In genomic region chr2:37631292-37631691, GRCh38 we compare ENCODE assay signal across 16 cellular contexts. TPM values are rescaled to one million over a fixed set of nuclear protein-coding genes. Genes with fewer than 3 reads are reported as not detected.
DNase-seq lines count a peak whose midpoint lies in the region; ATAC-seq and TF ChIP-seq lines count a peak whose summit lies in the region.
"Had no signal": no experiment of that assay in that cellular context is flagged by ENCODE, and none has a peak within 500 bp of the region (broad histone marks: within the 10 kb centered on the region; RNA-seq: fewer than 3 reads in every experiment).

No MANE protein-coding gene starts in this region.

- H3K14ac ChIP-seq in IMR-90 (replicated peaks; ENCODE audit: low read depth, low read length): no peak overlapping the region; the same call in 1 of the 2 replicates

- no peak for TF ChIP-seq CTCF in IMR-90 (conservative IDR thresholded peaks at IDR 0.05; ENCODE audit: low read depth, low read length)
- no peak for TF ChIP-seq CTCF in left lung (IDR thresholded peaks at IDR 0.05)

- no CpG with 5 or more reads among the region's 2 CpGs for WGBS in IMR-90 (ENCODE audit: extremely low coverage in 2 of 2, insufficient read length in 1 of 2), 2 experiments

- ATAC-seq in IMR-90 (ENCODE audit: low read depth) (no peak), left lung (peak; percentile 21), GM21529 (IDR thresholded peaks at IDR 0.05; ENCODE audit: unreplicated experiment) (no peak), GM21528 (IDR thresholded peaks at IDR 0.05; ENCODE audit: low FRiP score, unreplicated experiment) (no peak)

- no peak overlapping the region for H2AFZ ChIP-seq in IMR-90 (replicated peaks; ENCODE audit: low read length, poor library complexity)

- H3K79me1 ChIP-seq in IMR-90 (ENCODE audit: low read depth in 1 of 2, low read length in 2 of 2): peaks cover 3 to 15% of the 10 kb centered on the region in 2 experiments; a peak in 1 of 4 replicates

- no peaks in the 10 kb centered on the region for H4K20me1 ChIP-seq in IMR-90 (ENCODE audit: insufficient read depth, low read length)

- CTCF ChIA-PET in IMR-90 (lab: Yijun Ruan, JAX): no interaction called here

- POLR2A ChIA-PET in IMR-90 (lab: Charles Lee; ENCODE audit: unreplicated experiment): no interaction called here

- H2AK9ac ChIP-seq in IMR-90 (replicated peaks; ENCODE audit: low read depth, low read length, poor library complexity): no peak overlapping the region

- H2BK5ac ChIP-seq in IMR-90 (ENCODE audit: low read depth, low read length, poor library complexity, severe bottlenecking): no peak overlapping the region

- intact Hi-C loops in IMR-90 (cut with micrococcal nuclease): no loop called here
- intact Hi-C loops in left lung (cut with DNase I): no loop called here

- TF ChIP-seq POLR2A in IMR-90 (IDR thresholded peaks at IDR 0.05; ENCODE audit: low read depth, low read length): no peak

- H4K8ac ChIP-seq in IMR-90 (ENCODE audit: low read depth in 2 of 2, low read length in 2 of 2): no peak overlapping the region

- no peak overlapping the region for H3K23ac ChIP-seq in IMR-90 (ENCODE audit: low read depth, low read length)

- H3K9me3 ChIP-seq in IMR-90 (ENCODE audit: control insufficient read depth, insufficient read depth, low read length): no peaks in the 10 kb centered on the region
- no peaks in the 10 kb centered on the region for H3K9me3 ChIP-seq in left lung
- H3K9me3 ChIP-seq: body of pancreas, testis had no signal

- H2AK5ac ChIP-seq in IMR-90 (ENCODE audit: low read depth, low read length): peak overlapping the region; percentile 1; the same call in 1 of the 2 replicates

- peak; percentile 30 for DNase-seq in DMS 273 (lab: John Stamatoyannopoulos, UW; ENCODE audit: unreplicated experiment)
- DNase-seq in IMR-90: no peak
- DNase-seq in NCI-H82 (lab: John Stamatoyannopoulos, UW): peak; percentile 66
- no peak for DNase-seq in left lung
- DNase-seq in SIG-M5 (lab: John Stamatoyannopoulos, UW): no peak
- DNase-seq in activated T-cell treated with anti-CD3 and anti-CD28 coated beads, Interleukin-2, amount 50 U/mL, for 48 hours: no peak
- DNase-seq: activated CD4-positive, alpha-beta memory T cell treated with anti-CD3 and anti-CD28 coated beads, Interleukin-2, amount 10 ng/mL, durations not matched to agents 7 days and 5 days; activated naive CD8-positive, alpha-beta T cell treated with anti-CD3 and anti-CD28 coated beads for 36 hours; body of pancreas; erythroblast; left cardiac atrium; retina; testis had no signal

- peak overlapping the region; percentile 57 for H4K91ac ChIP-seq in IMR-90 (ENCODE audit: insufficient read depth, low read depth, low read length)

- H3K27me3 ChIP-seq in IMR-90 (ENCODE audit: control insufficient read depth, insufficient read depth, low read length) (no peaks in the 10 kb centered on the region), left lung (no peaks in the 10 kb centered on the region)
- H3K27me3 ChIP-seq: body of pancreas, testis had no signal

- H2BK20ac ChIP-seq in IMR-90 (ENCODE audit: low read depth, low read length): peak overlapping the region; percentile 68

- H3K9me1 ChIP-seq in IMR-90 (ENCODE audit: insufficient read depth, low read length): peaks cover 11% of the 10 kb centered on the region

- peak overlapping the region; percentile 66 for H3K4ac ChIP-seq in IMR-90 (ENCODE audit: low read depth, low read length)

- H3K27ac ChIP-seq in IMR-90 (ENCODE audit: insufficient read depth, low read length) (no peak overlapping the region), left lung (no peak overlapping the region)
- H3K27ac ChIP-seq: coronary artery, testis had no signal

- H3K9ac ChIP-seq in IMR-90 (ENCODE audit: low read depth, low read length): no peak overlapping the region

- H2BK15ac ChIP-seq in IMR-90 (ENCODE audit: low read depth, low read length): peak overlapping the region; percentile 15; the same call in 1 of the 3 replicates

- H3K4me3 ChIP-seq in IMR-90 (ENCODE audit: insufficient read depth, low read depth, low read length) (no peak overlapping the region), left lung (no peak overlapping the region)
- H3K4me3 ChIP-seq: body of pancreas, coronary artery, testis had no signal

- H3K4me1 ChIP-seq in IMR-90 (ENCODE audit: control insufficient read depth, insufficient read depth, low read length): peaks cover 20% of the 10 kb centered on the region
- peaks cover 5 to 45% of the 10 kb centered on the region in 2 donors for H3K4me1 ChIP-seq in left lung
- H3K4me1 ChIP-seq: testis had no signal

- H2BK120ac ChIP-seq in IMR-90 (ENCODE audit: low read depth, low read length): peak overlapping the region; percentile 44; the same call in 1 of the 2 replicates

- no peak overlapping the region for H3K56ac ChIP-seq in IMR-90 (ENCODE audit: extremely low read depth, insufficient read depth, low read length)

- H3K36me3 ChIP-seq in IMR-90 (ENCODE audit: control insufficient read depth, insufficient read depth, low read length) (no peaks in the 10 kb centered on the region), left lung (no peaks in the 10 kb centered on the region)

- dilution Hi-C loops in IMR-90 (cut with HindIII; ENCODE audit: low sequenced_read_pairs, unreplicated experiment): no loop called here

- H4K5ac ChIP-seq in IMR-90 (ENCODE audit: low read depth, low read length): no peak overlapping the region

- no peak for TF ChIP-seq RAD21 in IMR-90 (IDR thresholded peaks at IDR 0.05; ENCODE audit: low read length)

- in situ Hi-C loops in IMR-90 (cut with MboI; ENCODE audit: low sequenced_read_pairs): no loop called here

- H3K4me2 ChIP-seq in IMR-90 (ENCODE audit: low read depth, low read length): no peak overlapping the region

- no TSS peak for BruUV-seq in IMR-90 (replicated peaks; lab: Mats Ljungman, UMichigan)

- no peak overlapping the region for H3K18ac ChIP-seq in IMR-90 (ENCODE audit: low read depth, low read length)

TF ChIP-seq in IMR-90, 13 proteins besides CTCF, POLR2A, EP300 and RAD21:
- TF ChIP-seq BHLHE40 (IDR thresholded peaks at IDR 0.05; ENCODE audit: low read depth, low read length): no peak
- no peak for TF ChIP-seq MXI1 (IDR thresholded peaks at IDR 0.05; ENCODE audit: borderline replicate concordance, low read depth, low read length)
TF ChIP-seq in IMR-90: peak in this region for 0.

RNA-seq across cellular contexts. Expression of gene CDC42EP3, which starts 40.1 kb away (rescaled TPM):
- total RNA-seq in IMR-90 (2012; rRNA removed): 152 and 167 TPM in 2 replicates
- 177 and 193 TPM in 2 replicates for polyA plus RNA-seq in IMR-90 (2012; rRNA removed)
- 71.7 and 119 TPM in 2 replicates for polyA plus RNA-seq in IMR-90 (2012; cell fraction: cytosol; rRNA removed)
- polyA plus RNA-seq in IMR-90 (2012; cell fraction: nucleus; rRNA removed; ENCODE audit: low replicate concordance): 63.1 and 123 TPM in 2 replicates
- 10 to 100 TPM; 37.7 to 53.8 TPM for total RNA-seq in left lung

Comparison
In these comparisons a context has a peak if more than half of its experiments do, and no peak if none do; other contexts are left out.
1. DNase-seq: peak in DMS 273 (single experiment) and NCI-H82 (single experiment); none in IMR-90 (single experiment), left lung (0 of 2), SIG-M5 (single experiment) and activated T-cell treated with anti-CD3 and anti-CD28 coated beads, Interleukin-2, amount 50 U/mL, for 48 hours (0 of 2).